Comparison of ENCODE assay signal across 20 cellular contexts in the genomic region with DNA sequence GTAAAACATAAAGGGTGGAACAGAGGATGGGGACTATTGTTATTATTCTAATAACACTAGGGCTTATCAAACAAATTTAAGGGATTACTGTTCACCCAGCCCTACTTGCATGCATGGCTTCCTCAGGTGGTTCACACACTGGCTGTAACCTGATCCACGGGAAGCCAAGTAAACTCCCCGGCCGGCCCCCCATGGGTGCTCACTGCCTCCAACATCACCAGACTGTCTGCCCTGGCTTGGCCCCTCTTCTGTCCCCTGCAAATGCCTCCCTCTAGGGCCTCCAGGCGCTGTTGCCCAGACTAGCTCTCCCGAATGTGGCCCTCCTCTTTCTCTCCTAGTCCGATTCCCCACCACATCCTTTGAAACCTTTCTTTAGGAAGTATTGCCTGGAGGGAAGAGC. TPM values are rescaled to one million over a fixed set of nuclear protein-coding genes. Genes with fewer than 3 reads are reported as not detected.
DNase-seq lines count a peak whose midpoint lies in the region; FAIRE-seq and TF ChIP-seq lines count a peak whose summit lies in the region.
"Had no signal": no experiment of that assay in that cellular context is flagged by ENCODE, and none has a peak within 500 bp of the region (broad histone marks: within the 10 kb centered on the region; RNA-seq: fewer than 3 reads in every experiment).

No MANE protein-coding gene starts in this region.

- H3K9ac ChIP-seq in Karpas-422 (ENCODE audit: low read length) (peak overlapping the region; percentile 70), kidney (ENCODE audit: low read length in 2 of 2) (no peak overlapping the region)

- no peak for FAIRE-seq in kidney (lab: Jason Lieb, UNC)

- H3K4me2 ChIP-seq in Karpas-422 (ENCODE audit: low read depth, low read length, poor library complexity, severe bottlenecking): peak overlapping the region; percentile 72

- H3K9me2 ChIP-seq in Karpas-422 (replicated peaks; ENCODE audit: insufficient read depth, low read length): no peaks in the 10 kb centered on the region

- no peak for TF ChIP-seq EP300 in suprapubic skin (IDR thresholded peaks at IDR 0.05)

- H3K36me3 ChIP-seq in BE2C: peaks cover 10% of the 10 kb centered on the region; the same call in 1 of the 2 replicates
- H3K36me3 ChIP-seq in Karpas-422 (ENCODE audit: insufficient read depth, low read length): no peaks in the 10 kb centered on the region
- peaks cover 0 to 2% of the 10 kb centered on the region in 2 donors for H3K36me3 ChIP-seq in kidney (ENCODE audit: control insufficient read depth in 1 of 2, insufficient read depth in 2 of 2, low read length in 2 of 2)
- no peaks in the 10 kb centered on the region for H3K36me3 ChIP-seq in suprapubic skin
- H3K36me3 ChIP-seq: HAP-1 had no signal

- no peaks in the 10 kb centered on the region for H3K79me2 ChIP-seq in Karpas-422 (ENCODE audit: low read length)

- no peak overlapping the region for H3K4me3 ChIP-seq in BE2C (ENCODE audit: low read depth, low read length)
- peak overlapping the region; percentile 45 for H3K4me3 ChIP-seq in Karpas-422 (ENCODE audit: low read length)
- H3K4me3 ChIP-seq in kidney (ENCODE audit: low read length in 2 of 2): no peak overlapping the region
- H3K4me3 ChIP-seq in suprapubic skin: no peak overlapping the region
- H3K4me3 ChIP-seq: dorsolateral prefrontal cortex, HAP-1 had no signal

- no peak overlapping the region for H2AFZ ChIP-seq in Karpas-422 (ENCODE audit: low read length)

- 60% methylated on average over 6 of the region's 6 CpGs for WGBS in suprapubic skin

- H3K9me3 ChIP-seq in BE2C (no peaks in the 10 kb centered on the region), Karpas-422 (ENCODE audit: low read length) (no peaks in the 10 kb centered on the region), kidney (ENCODE audit: control insufficient read depth in 1 of 2, low read length in 2 of 2) (no peaks in the 10 kb centered on the region), suprapubic skin (no peaks in the 10 kb centered on the region)
- H3K9me3 ChIP-seq: HAP-1 had no signal

- DNase-seq in BE2C: peak; percentile 7
- DNase-seq in Karpas-422: peak; percentile 92
- DNase-seq in NCI-H82 treated with DMSO at 0.1 percent for 48 hours (lab: John Stamatoyannopoulos, UW; ENCODE audit: unreplicated experiment): peak; percentile 26
- peak; percentile 37 for DNase-seq in kidney
- no peak for DNase-seq in stimulated activated CD8-positive, alpha-beta memory T cell treated with anti-CD3 and anti-CD28 coated beads, Interleukin-4, amount 100 ng/mL, for 48 hours
- DNase-seq in suprapubic skin (ENCODE audit: low spot score in 2 of 2): no peak
- DNase-seq in D341Med (ENCODE audit: low spot score): no peak
- DNase-seq: activated CD8-positive, alpha-beta T cell treated with anti-CD3 and anti-CD28 coated beads for 36 hours; activated naive CD4-positive, alpha-beta T cell treated with anti-CD3 and anti-CD28 coated beads for 36 hours; activated T-cell treated with anti-CD3 and anti-CD28 coated beads, Interleukin-2, amount 50 U/mL, for 1 hour; CD4-positive, alpha-beta memory T cell; EL; foreskin fibroblast; kidney glomerular epithelial cell; naive B cell; NCI-H1092 treated with DMSO at 0.1 percent for 48 hours; NCI-H226 had no signal

- H3K4me1 ChIP-seq in BE2C (peaks cover 40% of the 10 kb centered on the region), Karpas-422 (ENCODE audit: low read length) (peaks cover 89% of the 10 kb centered on the region), kidney (ENCODE audit: control insufficient read depth in 1 of 2, insufficient read depth in 1 of 2, low read depth in 1 of 2, low read length in 2 of 2) (peaks cover 0 to 3% of the 10 kb centered on the region in 2 donors), suprapubic skin (no peaks in the 10 kb centered on the region)
- H3K4me1 ChIP-seq: HAP-1 had no signal

- H3K27ac ChIP-seq in Karpas-422 (ENCODE audit: low read length) (peak overlapping the region; percentile 95), kidney (ENCODE audit: low read depth in 2 of 2, low read length in 2 of 2) (no peak overlapping the region), suprapubic skin (no peak overlapping the region)
- H3K27ac ChIP-seq: epithelial cell of prostate had no signal

- TF ChIP-seq CTCF in BE2C (IDR thresholded peaks at IDR 0.05; ENCODE audit: low read depth, low read length) (no peak), kidney (IDR thresholded peaks at IDR 0.05; ENCODE audit: borderline replicate concordance, extremely low read depth, insufficient read depth) (no peak), suprapubic skin (IDR thresholded peaks at IDR 0.05) (no peak)

- no peak for TF ChIP-seq POLR2A in suprapubic skin (IDR thresholded peaks at IDR 0.05)

- no peaks in the 10 kb centered on the region for H4K20me1 ChIP-seq in Karpas-422 (ENCODE audit: insufficient read depth, low read depth, low read length)

- intact Hi-C loops in kidney (cut with DNase I): no loop called here

- H3K27me3 ChIP-seq in BE2C (no peaks in the 10 kb centered on the region), Karpas-422 (ENCODE audit: low read length) (no peaks in the 10 kb centered on the region), suprapubic skin (no peaks in the 10 kb centered on the region)
- H3K27me3 ChIP-seq: dorsolateral prefrontal cortex had no signal

RNA-seq across cellular contexts. Expression of gene FAIM2, which starts 18.6 kb away (rescaled TPM):
- 226 TPM for polyA plus RNA-seq in BE2C (2012; ENCODE audit: insufficient read depth, insufficient read length, low read depth)
- total RNA-seq in Karpas-422 (2014; rRNA removed; shearing (Covaris generic); ENCODE audit: low replicate concordance): 27.4 and 49.8 TPM in 2 replicates
- total RNA-seq in kidney (5.5 TPM), suprapubic skin (under 1 TPM in 3 of 4 donors, not detected in 1; 0.38 to 0.65 (median 0.56) TPM)
- 1.3 TPM for polyA plus RNA-seq in kidney (ENCODE audit: insufficient read depth, low read depth, low replicate concordance)

RNA-seq across cellular contexts. Expression of gene BCDIN3D, which starts 42.2 kb away (rescaled TPM):
- 10.0 TPM for polyA plus RNA-seq in BE2C (2012; ENCODE audit: insufficient read depth, insufficient read length, low read depth)
- total RNA-seq in Karpas-422 (2014; rRNA removed; shearing (Covaris generic); ENCODE audit: low replicate concordance): 5.8 and 10.2 TPM in 2 replicates
- total RNA-seq in kidney (5.1 TPM), suprapubic skin (1 to 10 TPM; 3.7 to 5.9 (median 4.5) TPM)
- polyA plus RNA-seq in kidney (ENCODE audit: insufficient read depth, low read depth, low replicate concordance): 4.6 TPM

RNA-seq across cellular contexts. Expression of gene NCKAP5L, which starts 56.9 kb away (rescaled TPM):
- 65.3 TPM for polyA plus RNA-seq in BE2C (2012; ENCODE audit: insufficient read depth, insufficient read length, low read depth)
- 17.3 and 25.2 TPM in 2 replicates for total RNA-seq in Karpas-422 (2014; rRNA removed; shearing (Covaris generic); ENCODE audit: low replicate concordance)
- total RNA-seq in kidney (20.6 TPM), suprapubic skin (10 to 100 TPM in 1 of 4 donors, 1 to 10 TPM in 3; 8.2 to 12.2 (median 8.8) TPM)
- 7.2 TPM for polyA plus RNA-seq in kidney (ENCODE audit: insufficient read depth, low read depth, low replicate concordance)

Comparison
In these comparisons a context has a peak if more than half of its experiments do, and no peak if none do; other contexts are left out.
1. DNase-seq: peak in BE2C (single experiment), Karpas-422 (single experiment), NCI-H82 treated with DMSO at 0.1 percent for 48 hours (single experiment) and kidney (single experiment); none in stimulated activated CD8-positive, alpha-beta memory T cell treated with anti-CD3 and anti-CD28 coated beads, Interleukin-4, amount 100 ng/mL, for 48 hours (single experiment), suprapubic skin (0 of 2) and D341Med (single experiment).